ENCODE assay signal across 17 cellular contexts in the genomic region with DNA sequence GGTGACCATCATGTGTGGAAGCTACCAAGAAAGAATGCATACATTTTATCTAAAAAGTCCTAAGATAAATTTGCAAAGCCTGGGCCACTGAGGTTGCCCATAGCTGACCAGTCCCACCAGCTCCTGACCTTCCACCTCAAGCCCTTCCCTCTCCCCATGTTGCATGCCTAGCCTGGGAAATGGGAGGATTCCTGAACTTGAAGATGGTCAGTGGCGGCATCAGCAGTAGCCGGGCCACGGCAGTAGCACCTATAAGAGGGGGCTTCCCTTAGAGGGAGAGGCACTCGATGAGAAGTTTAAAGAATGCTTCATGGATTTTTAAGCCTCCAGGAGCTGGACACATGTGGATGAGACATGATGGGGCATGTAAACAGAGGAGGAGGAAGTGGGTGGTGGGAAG.
"Had no signal": no experiment of that assay in that cellular context is flagged by ENCODE, and none has a peak within 500 bp of the region (broad histone marks: within the 10 kb centered on the region; RNA-seq: fewer than 3 reads in every experiment).

No MANE protein-coding gene starts in this region.

- H3K27me3 Mint-ChIP-seq: naive thymus-derived CD4-positive, alpha-beta T cell had no signal

- H3K4me1 ChIP-seq: gastroesophageal sphincter, stomach had no signal

- H3K36me3 Mint-ChIP-seq: immature natural killer cell had no signal

- H3K27me3 ChIP-seq: gastroesophageal sphincter, stomach had no signal

- DNase-seq: effector CD8-positive, alpha-beta T cell; immature natural killer cell; kidney; left colon; left ventricle myocardium superior; naive thymus-derived CD4-positive, alpha-beta T cell; nephron progenitor cell; small intestine; stimulated activated CD4-positive, alpha-beta T cell treated with anti-CD3 and anti-CD28 coated beads, Interleukin-12 subunit alpha, Interleukin-12 subunit beta, amount 100 ng/mL, for 4 hours; stimulated activated naive CD4-positive, alpha-beta T cell; stomach; substantia nigra; trophoblast cell had no signal

- H3K9me3 ChIP-seq: stomach had no signal

- H3K27ac Mint-ChIP-seq: immature natural killer cell; naive thymus-derived CD4-positive, alpha-beta T cell; nephron progenitor cell had no signal

- H3K4me3 ChIP-seq: coronary artery, gastroesophageal sphincter, stomach had no signal

- H3K4me1 Mint-ChIP-seq: immature natural killer cell had no signal

- ATAC-seq: esophagus mucosa; gastroesophageal sphincter; left ventricle myocardium superior; naive thymus-derived CD4-positive, alpha-beta T cell; right cardiac atrium had no signal

- H3K4me3 Mint-ChIP-seq: immature natural killer cell; naive thymus-derived CD4-positive, alpha-beta T cell; nephron progenitor cell had no signal

- H3K27ac ChIP-seq: coronary artery, gastroesophageal sphincter, stomach had no signal
